9 cellular contexts compared by ENCODE assay signal in genomic region chr7:98021588-98022351, GRCh38. TPM values are rescaled to one million over a fixed set of nuclear protein-coding genes. Genes with fewer than 3 reads are reported as not detected.
A peak's percentile ranks its signal among the peaks of the same experiment; 100 is the strongest.
DNase-seq lines count a peak whose midpoint lies in the region; ATAC-seq and TF ChIP-seq lines count a peak whose summit lies in the region.
"Had no signal": no experiment of that assay in that cellular context is flagged by ENCODE, and none has a peak within 500 bp of the region (broad histone marks: within the 10 kb centered on the region; RNA-seq: fewer than 3 reads in every experiment).

No MANE protein-coding gene starts in this region.

- TF ChIP-seq CTCF in sigmoid colon (IDR thresholded peaks at IDR 0.05) = peak; percentile 27 to 88 (median 72)

- 25% methylated on average over 18 of the region's 18 CpGs for WGBS in right cardiac atrium
- WGBS in sigmoid colon, 2 donors = 13 to 29% methylated on average over 18 of the region's 18 CpGs

- no peak for TF ChIP-seq POLR2A in sigmoid colon (IDR thresholded peaks at IDR 0.05)

- H3K9me3 ChIP-seq in right cardiac atrium (ENCODE audit: control insufficient read depth, low read length) (no peaks in the 10 kb centered on the region), sigmoid colon (no peaks in the 10 kb centered on the region)

- intact Hi-C loops in right cardiac atrium (cut with DNase I) = loop anchor here in 3 of 4 donors (2.0 to 5.0 kb wide), 2 partner anchors 146 to 147 kb away; no protein-coding TSS in a partner anchor
- intact Hi-C loops in sigmoid colon (cut with DNase I) = loop anchor here (2.0 kb wide), 1 partner anchor 147 kb away; no protein-coding TSS in a partner anchor

- H3K27me3 ChIP-seq in right cardiac atrium (ENCODE audit: control insufficient read depth, insufficient read depth) (no peaks in the 10 kb centered on the region), sigmoid colon (peaks cover 0 to 6% (median 0%) of the 10 kb centered on the region in 3 donors)

- DNase-seq in GDM1 (lab: John Stamatoyannopoulos, UW) (peak; percentile 25), NCI-H146 treated with DMSO at 0.1 percent for 48 hours (lab: John Stamatoyannopoulos, UW; ENCODE audit: unreplicated experiment) (peak; percentile 58), T-helper 22 cell (ENCODE audit: low read depth) (peak; percentile 30), amniotic stem cell (lab: John Stamatoyannopoulos, UW) (peak; percentile 37), right cardiac atrium (peak; percentile 75 to 93 (median 86)), sigmoid colon (peak; percentile 68), cortex of kidney (lab: John Stamatoyannopoulos, UW) (no peak)

- no peak for TF ChIP-seq EP300 in sigmoid colon (IDR thresholded peaks at IDR 0.05)

- H3K4me1 ChIP-seq in right cardiac atrium (ENCODE audit: control insufficient read depth, insufficient read depth, low read length) (no peaks in the 10 kb centered on the region), sigmoid colon (no peaks in the 10 kb centered on the region)

- no peaks in the 10 kb centered on the region for H3K36me3 ChIP-seq in sigmoid colon

- H3K27ac ChIP-seq in right cardiac atrium (ENCODE audit: low read length) (no peak overlapping the region), sigmoid colon (no peak overlapping the region)

- H3K4me3 ChIP-seq in right cardiac atrium (ENCODE audit: low read length) (no peak overlapping the region), sigmoid colon (no peak overlapping the region)

- ATAC-seq in HG02623 (IDR thresholded peaks at IDR 0.05; ENCODE audit: unreplicated experiment) = peak; percentile 66
- peak; percentile 82 to 89 for ATAC-seq in right cardiac atrium

RNA-seq across cellular contexts. Expression of gene OCM2, which starts 31.8 kb away (rescaled TPM):
- total RNA-seq in right cardiac atrium (not detected), sigmoid colon (not detected)
- polyA plus RNA-seq in right cardiac atrium (not detected), sigmoid colon (not detected)
- total RNA-seq: glomerular endothelial cell had no signal
